Comparison of ENCODE assay signal across 33 cellular contexts in the genomic region with DNA sequence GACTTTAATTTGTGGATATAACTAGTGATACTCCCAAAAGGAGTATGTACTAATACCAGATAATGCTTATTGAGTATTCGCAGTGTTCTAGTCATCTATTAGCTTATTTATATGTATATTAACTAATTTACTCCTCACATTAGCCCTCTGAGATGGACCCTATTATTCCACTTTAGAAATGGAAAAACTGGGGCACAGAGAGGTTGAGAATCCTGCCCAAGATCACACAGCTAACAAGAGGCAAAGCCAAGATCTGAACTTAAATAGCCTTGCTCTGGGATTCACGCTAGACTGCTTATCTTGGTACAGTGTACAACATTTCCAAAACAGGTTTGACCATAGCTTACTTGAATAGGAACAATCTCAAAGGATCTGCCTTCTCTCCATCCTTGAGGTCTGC. TPM values are rescaled to one million over a fixed set of nuclear protein-coding genes. Genes with fewer than 3 reads are reported as not detected.
"Had no signal": no experiment of that assay in that cellular context is flagged by ENCODE, and none has a peak within 500 bp of the region (broad histone marks: within the 10 kb centered on the region; RNA-seq: fewer than 3 reads in every experiment).

No MANE protein-coding gene starts in this region.

- H3K4me1 ChIP-seq: ascending aorta had no signal

- H3K36me3 ChIP-seq: ascending aorta, cardiac muscle cell had no signal

- H3K27ac ChIP-seq: ascending aorta, cardiac muscle cell, VCaP had no signal

- DNase-seq: activated B cell treated with CpG ODN at 0.5 μM for 24 hours; activated CD4-positive, alpha-beta memory T cell treated with anti-CD3 and anti-CD28 coated beads for 36 hours; activated CD4-positive, alpha-beta T cell treated with anti-CD3 and anti-CD28 coated beads for 4 hours; activated CD4-positive, alpha-beta T cell treated with anti-CD3 and anti-CD28 coated beads, Interleukin-2, amount 10 ng/mL, durations not matched to agents 24 days and 14 days; activated CD4-positive, alpha-beta T cell treated with anti-CD3 and anti-CD28 coated beads, Interleukin-2, amount 50 U/mL, for 1 hour; activated CD4-positive, alpha-beta T cell treated with anti-CD3 and anti-CD28 coated beads, Interleukin-2, amount 50 U/mL, for 4 hours; activated CD4-positive, CD25-positive, alpha-beta regulatory T cell treated with anti-CD3 and anti-CD28 coated beads, Interleukin-2, amount 50 U/mL, for 72 hours; activated CD8-positive, alpha-beta memory T cell treated with anti-CD3 and anti-CD28 coated beads, Interleukin-2, amount 50 U/mL, for 4 hours; activated CD8-positive, alpha-beta T cell treated with anti-CD3 and anti-CD28 coated beads for 36 hours; activated effector memory CD4-positive, alpha-beta T cell treated with Interleukin-2 at 50 U/mL for 16 hours; activated gamma-delta T cell; activated naive CD4-positive, alpha-beta T cell treated with anti-CD3 and anti-CD28 coated beads, Interleukin-2, amount 10 ng/mL, durations not matched to agents 7 days and 5 days; activated naive CD4-positive, alpha-beta T cell treated with Interleukin-2 at 50 U/mL for 16 hours; activated naive CD8-positive, alpha-beta T cell treated with anti-CD3 and anti-CD28 coated beads, Interleukin-2, amount 10 ng/mL, durations not matched to agents 7 days and 5 days; activated naive CD8-positive, alpha-beta T cell treated with anti-CD3 and anti-CD28 coated beads, Interleukin-2, amount 50 U/mL, for 24 hours; activated T-cell treated with anti-CD3 and anti-CD28 coated beads for 4 hours; activated T-cell treated with anti-CD3 and anti-CD28 coated beads, Interleukin-2, amount 50 U/mL, for 24 hours; activated T-cell treated with anti-CD3 and anti-CD28 coated beads, Interleukin-2, amount 50 U/mL, for 48 hours; amygdala; anterior cingulate cortex; caudate nucleus; cerebellar nuclear complex; T-helper 2 cell; T-helper 9 cell had no signal

- ATAC-seq: activated CD8-positive, alpha-beta T cell treated with anti-CD3 and anti-CD28 coated beads for 36 hours; activated naive CD8-positive, alpha-beta T cell treated with anti-CD3 and anti-CD28 coated beads, Interleukin-2, amount 50 U/mL, for 24 hours had no signal

- FAIRE-seq: TTC549 had no signal

- H3K4me3 ChIP-seq: ascending aorta, cardiac muscle cell had no signal

- H3K27me3 ChIP-seq: ascending aorta, cardiac muscle cell had no signal

- H3K9me3 ChIP-seq: ascending aorta had no signal

RNA-seq across cellular contexts. Expression of gene SPO11, which starts 8.5 kb away (rescaled TPM):
- total RNA-seq: activated B cell treated with CpG ODN at 0.5 μM for 24 hours; activated CD4-positive, alpha-beta memory T cell treated with anti-CD3 and anti-CD28 coated beads for 36 hours; activated CD4-positive, alpha-beta T cell treated with anti-CD3 and anti-CD28 coated beads, Interleukin-2, amount 10 ng/mL, durations not matched to agents 24 days and 14 days; activated CD8-positive, alpha-beta memory T cell treated with anti-CD3 and anti-CD28 coated beads for 36 hours; activated CD8-positive, alpha-beta T cell treated with anti-CD3 and anti-CD28 coated beads for 36 hours; activated naive CD8-positive, alpha-beta T cell treated with anti-CD3 and anti-CD28 coated beads, Interleukin-2, amount 10 ng/mL, durations not matched to agents 7 days and 5 days; activated T-helper 2 cell treated with anti-CD3 and anti-CD28 coated beads, Interferon-gamma antibody, Interleukin-2, Interleukin-4, amounts not matched to agents 10 μg/mL and 5 μg/mL and 100 μg/mL, durations not matched to agents 14 hours and 24 hours and 36 hours; ascending aorta; bronchial epithelial cell; cardiac muscle cell; chondrocyte had no signal
- polyA plus RNA-seq: adipose tissue, cardiac muscle cell had no signal

RNA-seq across cellular contexts. Expression of gene BMP7, which starts 54.7 kb away (rescaled TPM):
- total RNA-seq: activated B cell treated with CpG ODN at 0.5 μM for 24 hours; activated CD4-positive, alpha-beta memory T cell treated with anti-CD3 and anti-CD28 coated beads for 36 hours; activated CD8-positive, alpha-beta memory T cell treated with anti-CD3 and anti-CD28 coated beads for 36 hours; activated CD8-positive, alpha-beta T cell treated with anti-CD3 and anti-CD28 coated beads for 36 hours; activated naive CD8-positive, alpha-beta T cell treated with anti-CD3 and anti-CD28 coated beads, Interleukin-2, amount 10 ng/mL, durations not matched to agents 7 days and 5 days; activated T-helper 2 cell treated with anti-CD3 and anti-CD28 coated beads, Interferon-gamma antibody, Interleukin-2, Interleukin-4, amounts not matched to agents 10 μg/mL and 5 μg/mL and 100 μg/mL, durations not matched to agents 14 hours and 24 hours and 36 hours; ascending aorta; bronchial epithelial cell; chondrocyte had no signal
